In the genomic region with DNA sequence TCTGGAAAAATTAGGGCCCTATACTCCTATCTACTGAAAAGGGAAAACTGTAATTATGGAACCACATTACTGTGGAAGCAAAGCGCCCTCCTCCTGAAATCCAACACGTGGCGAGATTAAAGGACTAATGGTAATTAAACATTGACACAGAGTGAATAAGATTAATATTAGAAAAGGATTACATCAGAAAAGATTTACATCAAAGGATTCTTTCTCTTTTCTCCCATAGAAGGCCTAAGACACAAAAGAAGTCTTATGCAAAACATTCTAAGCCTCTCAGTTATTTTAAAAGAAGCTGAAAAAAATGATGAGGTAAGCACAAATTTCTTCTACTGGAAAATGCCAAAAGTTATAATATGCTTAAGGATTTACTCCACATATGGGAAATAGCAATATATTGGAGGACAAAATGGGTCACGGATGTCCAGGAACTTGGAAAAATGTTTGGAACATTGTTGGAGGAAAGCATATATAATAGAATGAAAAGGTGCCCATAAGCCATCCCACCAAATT, we compare ENCODE assay signal across 25 cellular contexts.
DNase-seq lines count a peak whose midpoint lies in the region; ATAC-seq, FAIRE-seq and TF ChIP-seq lines count a peak whose summit lies in the region.
"Had no signal": no experiment of that assay in that cellular context is flagged by ENCODE, and none has a peak within 500 bp of the region (broad histone marks: within the 10 kb centered on the region; RNA-seq: fewer than 3 reads in every experiment).

No MANE protein-coding gene starts in this region.

- H2BK15ac ChIP-seq in H1 (ENCODE audit: low read length), result no peak overlapping the region

- H2BK20ac ChIP-seq in H1 (ENCODE audit: low read length), result no peak overlapping the region

- TF ChIP-seq EP300 in HepG2 (IDR thresholded peaks at IDR 0.05; ENCODE audit: low read depth in 2 of 2, low read length in 2 of 2) (no peak), HepG2 (CRISPR knock-in tag; IDR thresholded peaks at IDR 0.05; ENCODE audit: borderline replicate concordance) (no peak), H1 (IDR thresholded peaks at IDR 0.05; ENCODE audit: borderline replicate concordance in 1 of 2, low read depth in 2 of 2, low read length in 2 of 2) (no peak)

- CTCF ChIA-PET in HepG2 (lab: Yijun Ruan, JAX; ENCODE audit: low intra/inter-chr PET ratio, low total read pairs) (no interaction called here), H1 (lab: Charles Lee; ENCODE audit: partially characterized antibody) (no interaction called here)

- WGBS in HepG2 (ENCODE audit: low lambda C conversion rate), result 0% methylated on average over 4 of the region's 4 CpGs
- WGBS in right lobe of liver (ENCODE audit: insufficient coverage, low coverage, low lambda C conversion rate, missing lambda C conversion rate), result 80% methylated on average over 4 of the region's 4 CpGs
- WGBS in H1 (ENCODE audit: extremely low coverage in 1 of 2, insufficient coverage in 1 of 2, insufficient read length in 1 of 2, insufficient replicate concordance in 2 of 2, low coverage in 1 of 2, low lambda C conversion rate in 2 of 2, missing lambda C conversion rate in 1 of 2), 2 experiments, result 81% methylated on average over 4 of the region's 4 CpGs; no CpG with 5 or more reads in 1 of the 2 experiments

- H3K23me2 ChIP-seq in H1 (ENCODE audit: low read depth, low read length), result no peaks in the 10 kb centered on the region

- H4K5ac ChIP-seq in H1 (ENCODE audit: insufficient read length, low read depth, low read length), result no peak overlapping the region

- no peaks in the 10 kb centered on the region for H3K4me1 ChIP-seq in HepG2 (ENCODE audit: insufficient read depth, low read length)
- H3K4me1 ChIP-seq in right lobe of liver, result no peaks in the 10 kb centered on the region
- no peaks in the 10 kb centered on the region for H3K4me1 ChIP-seq in H1 (replicated peaks in 1 of 4; ENCODE audit: control insufficient read depth in 3 of 4, insufficient read depth in 4 of 4, low read length in 3 of 4)
- H3K4me1 ChIP-seq: BE2C; BLaER1 treated with 17β-estradiol and CSF1 and Interleukin-3, amounts not matched to agents 10 nM and 100 nM had no signal

- ATAC-seq in HepG2 (no peak), right lobe of liver (no peak), GM18858 (IDR thresholded peaks at IDR 0.05; ENCODE audit: unreplicated experiment) (no peak), GM21576 (IDR thresholded peaks at IDR 0.05; ENCODE audit: unreplicated experiment) (no peak)
- ATAC-seq: HCT116 had no signal

- H3K4me2 ChIP-seq in HepG2 (ENCODE audit: low read depth, low read length) (no peak overlapping the region), H1 (ENCODE audit: insufficient read depth in 1 of 2, low read depth in 2 of 2, low read length in 2 of 2) (no peak overlapping the region)
- H3K4me2 ChIP-seq: BLaER1 treated with 17β-estradiol and CSF1 and Interleukin-3, amounts not matched to agents 10 nM and 100 nM had no signal

- BruUV-seq in HepG2 (replicated peaks; lab: Mats Ljungman, UMichigan), result no TSS peak

- no peak overlapping the region for H3K56ac ChIP-seq in H1 (replicated peaks; ENCODE audit: insufficient read length, low read depth, low read length)

- DNase-seq in HepG2 (ENCODE audit: low spot score) (no peak), right lobe of liver (no peak), NCI-H82 (lab: John Stamatoyannopoulos, UW) (peak; percentile 67), H1 (ENCODE audit: low read depth in 1 of 2, low spot score in 2 of 2) (no peak), retinal pigment epithelial cell (ENCODE audit: low read depth) (peak; percentile 76), RKO (ENCODE audit: low spot score) (no peak)
- DNase-seq: ACHN; AML-193; BE2C; CD4-positive, alpha-beta T cell; CD8-positive, alpha-beta memory T cell; DMS53; DMS79 treated with DMSO at 0.1 percent for 48 hours; GF-D8; GM23248; H7 had no signal

- H3K4me3 ChIP-seq in HepG2 (replicated peaks in 1 of 3; ENCODE audit: insufficient read depth in 1 of 3, low read depth in 2 of 3, low read length in 3 of 3) (no peak overlapping the region), right lobe of liver (no peak overlapping the region), H1 (ENCODE audit: extremely low read depth in 1 of 4, insufficient read depth in 2 of 4, low read depth in 3 of 4, low read length in 4 of 4) (no peak overlapping the region), retinal pigment epithelial cell (ENCODE audit: low read length) (no peak overlapping the region)
- H3K4me3 ChIP-seq: BLaER1 treated with 17β-estradiol and CSF1 and Interleukin-3, amounts not matched to agents 10 nM and 100 nM; GM23248 had no signal

- no peaks in the 10 kb centered on the region for H3K79me2 ChIP-seq in HepG2 (ENCODE audit: insufficient read depth, low read length)
- no peaks in the 10 kb centered on the region for H3K79me2 ChIP-seq in H1 (ENCODE audit: control insufficient read depth in 1 of 2, insufficient read depth in 2 of 2, low read length in 2 of 2)

- H4K20me1 ChIP-seq in HepG2 (ENCODE audit: insufficient read depth, low read length), result no peaks in the 10 kb centered on the region
- no peaks in the 10 kb centered on the region for H4K20me1 ChIP-seq in H1 (replicated peaks in 1 of 2; ENCODE audit: control insufficient read depth in 1 of 2, insufficient read depth in 2 of 2, low read length in 2 of 2)
- H4K20me1 ChIP-seq: BLaER1 treated with 17β-estradiol and CSF1 and Interleukin-3, amounts not matched to agents 10 nM and 100 nM had no signal

- no peak overlapping the region for H2AK5ac ChIP-seq in H1 (ENCODE audit: low read depth, low read length)

- H3K18ac ChIP-seq in H1 (ENCODE audit: extremely low read depth, low read length), result no peak overlapping the region

- no peaks in the 10 kb centered on the region for H3K36me3 ChIP-seq in HepG2 (replicated peaks in 1 of 2; ENCODE audit: control insufficient read depth in 1 of 2, insufficient read depth in 2 of 2, low read length in 2 of 2)
- H3K36me3 ChIP-seq in right lobe of liver, result no peaks in the 10 kb centered on the region
- H3K36me3 ChIP-seq in H1 (ENCODE audit: control insufficient read depth in 2 of 4, insufficient read depth in 4 of 4, low read length in 3 of 4), result no peaks in the 10 kb centered on the region
- H3K36me3 ChIP-seq: BE2C; BLaER1 treated with 17β-estradiol and CSF1 and Interleukin-3, amounts not matched to agents 10 nM and 100 nM had no signal

- H3K79me1 ChIP-seq in H1 (ENCODE audit: low read depth, low read length), result no peaks in the 10 kb centered on the region

- H3K4ac ChIP-seq in H1 (replicated peaks; ENCODE audit: insufficient read length, low read depth, low read length), result no peak overlapping the region

- in situ Hi-C loops in HepG2 (cut with HindIII; ENCODE audit: extremely low pct_ligation_motif_present, low pct_unique_long_range_greater_than_20kb), result no loop called here

- FAIRE-seq in HepG2 (lab: Jason Lieb, UNC), result no peak
- no peak for FAIRE-seq in H1 (lab: Jason Lieb, UNC)
- FAIRE-seq: A204.1, D721Med, GM12891, GM18507 had no signal

- H2AFZ ChIP-seq in HepG2 (ENCODE audit: low read length), result no peak overlapping the region
- H2AFZ ChIP-seq in H1 (ENCODE audit: low read length), result no peak overlapping the region
- H2AFZ ChIP-seq: GM23248 had no signal

- H3K23ac ChIP-seq in H1 (ENCODE audit: insufficient read length), result no peak overlapping the region

- POLR2A ChIA-PET in HepG2 (lab: Yijun Ruan, JAX) (no interaction called here), H1 (lab: Charles Lee; ENCODE audit: partially characterized antibody) (no interaction called here)

- H3K9me3 ChIP-seq in HepG2 (ENCODE audit: low read length) (no peaks in the 10 kb centered on the region), right lobe of liver (no peaks in the 10 kb centered on the region), H1 (ENCODE audit: insufficient read depth in 2 of 2, low read depth in 1 of 2, low read length in 1 of 2) (no peaks in the 10 kb centered on the region)
- H3K9me3 ChIP-seq: BE2C; BLaER1 treated with 17β-estradiol and CSF1 and Interleukin-3, amounts not matched to agents 10 nM and 100 nM had no signal

- no peak for TF ChIP-seq RAD21 in HepG2 (CRISPR knock-in tag; IDR thresholded peaks at IDR 0.05)
- no peak for TF ChIP-seq RAD21 in H1 (IDR thresholded peaks at IDR 0.05 in 1 of 2, conservative IDR thresholded peaks at IDR 0.05 in 1 of 2; ENCODE audit: low read depth in 2 of 2, low read length in 2 of 2)

- no peak overlapping the region for H2BK5ac ChIP-seq in H1 (ENCODE audit: low read depth, low read length)

- H3K27me3 ChIP-seq in HepG2 (ENCODE audit: control insufficient read depth in 1 of 2, insufficient read depth in 2 of 2, low read length in 2 of 2), result no peaks in the 10 kb centered on the region
- H3K27me3 ChIP-seq in right lobe of liver, result no peaks in the 10 kb centered on the region
- no peaks in the 10 kb centered on the region for H3K27me3 ChIP-seq in H1 (replicated peaks in 1 of 4; ENCODE audit: control insufficient read depth in 3 of 4, extremely low read depth in 1 of 4, insufficient read depth in 3 of 4, low read length in 3 of 4)
- H3K27me3 ChIP-seq: BE2C; BLaER1 treated with 17β-estradiol and CSF1 and Interleukin-3, amounts not matched to agents 10 nM and 100 nM had no signal

- no peak overlapping the region for H3K14ac ChIP-seq in H1 (ENCODE audit: insufficient read length)

- no peak for TF ChIP-seq CTCF in HepG2 (CRISPR knock-in tag; IDR thresholded peaks at IDR 0.05)
- TF ChIP-seq CTCF in right lobe of liver (IDR thresholded peaks at IDR 0.05), result no peak
- TF ChIP-seq CTCF in H1 (IDR thresholded peaks at IDR 0.05; ENCODE audit: control extremely low read depth in 1 of 3, insufficient read depth in 1 of 3, low read depth in 1 of 3, low read length in 3 of 3), result no peak
- TF ChIP-seq CTCF in retinal pigment epithelial cell (conservative IDR thresholded peaks at IDR 0.05; ENCODE audit: low read depth, low read length), result no peak

- H4K8ac ChIP-seq in H1 (ENCODE audit: extremely low read depth, insufficient read depth, low read length), result no peak overlapping the region

- H2BK12ac ChIP-seq in H1 (ENCODE audit: low read depth, low read length), result no peak overlapping the region

- TF ChIP-seq POLR2A in HepG2 (IDR thresholded peaks at IDR 0.05; ENCODE audit: insufficient read depth in 1 of 2, low read depth in 2 of 2, low read length in 2 of 2), result no peak
- no peak for TF ChIP-seq POLR2A in right lobe of liver (IDR thresholded peaks at IDR 0.05)
- no peak for TF ChIP-seq POLR2A in H1 (IDR thresholded peaks at IDR 0.05; ENCODE audit: control extremely low read depth in 1 of 2, low read depth in 2 of 2, low read length in 2 of 2)

- no peak overlapping the region for H4K91ac ChIP-seq in H1 (replicated peaks; ENCODE audit: insufficient read length, low read length)

- H3K9ac ChIP-seq in HepG2 (ENCODE audit: insufficient read depth, low read depth, low read length) (no peak overlapping the region), H1 (replicated peaks in 1 of 4; ENCODE audit: extremely low read depth in 1 of 4, low read depth in 3 of 4, low read length in 3 of 4) (no peak overlapping the region)
- H3K9ac ChIP-seq: BLaER1 treated with 17β-estradiol and CSF1 and Interleukin-3, amounts not matched to agents 10 nM and 100 nM; GM23248 had no signal

- H3K27ac ChIP-seq in HepG2 (ENCODE audit: extremely low read length, insufficient read depth, low read length) (no peak overlapping the region), right lobe of liver (no peak overlapping the region), H1 (ENCODE audit: low read depth, low read length) (no peak overlapping the region)
- H3K27ac ChIP-seq: 22Rv1; BLaER1 treated with 17β-estradiol and CSF1 and Interleukin-3, amounts not matched to agents 10 nM and 100 nM; GM23248 had no signal

- no peak overlapping the region for H2BK120ac ChIP-seq in H1 (replicated peaks; ENCODE audit: low read depth, low read length)

- intact Hi-C loops in HepG2 (cut with micrococcal nuclease; ENCODE audit: unreplicated experiment) (no loop called here), right lobe of liver (cut with DNase I) (no loop called here)

Comparison
In these comparisons a context has a peak if more than half of its experiments do, and no peak if none do; other contexts are left out.
1. DNase-seq: peak in NCI-H82 (single experiment) and retinal pigment epithelial cell (single experiment); none in HepG2 (single experiment), right lobe of liver (0 of 3), H1 (0 of 2) and RKO (single experiment).